8 cellular contexts compared by ENCODE assay signal in genomic region chr1:198935371-198935921, GRCh38.
DNase-seq lines count a peak whose midpoint lies in the region; ATAC-seq and TF ChIP-seq lines count a peak whose summit lies in the region.

No MANE protein-coding gene starts in this region.

- H3K4me3 Mint-ChIP-seq in activated CD8-positive, alpha-beta T cell treated with anti-CD3 and anti-CD28 coated beads for 36 hours: no peak overlapping the region

- TF ChIP-seq CTCF in AG04450 (IDR thresholded peaks at IDR 0.05; ENCODE audit: low read depth, low read length): no peak
- no peak for TF ChIP-seq CTCF in activated CD8-positive, alpha-beta T cell treated with anti-CD3 and anti-CD28 coated beads for 36 hours (IDR thresholded peaks at IDR 0.05)

- H3K27ac Mint-ChIP-seq in activated CD8-positive, alpha-beta T cell treated with anti-CD3 and anti-CD28 coated beads for 36 hours: no peak overlapping the region

- POLR2A ChIA-PET in AG04450 (lab: Yijun Ruan, JAX): interaction anchor here (0.9 to 2.7 kb wide), 4 partner anchors 25 to 188 kb away, joined by 3 to 12 read pairs (median 4); no protein-coding TSS in a partner anchor
- POLR2A ChIA-PET in activated CD8-positive, alpha-beta T cell treated with anti-CD3 and anti-CD28 coated beads for 36 hours (lab: Charles Lee): interaction anchor here (1.0 to 2.1 kb wide), 5 partner anchors 9 to 415 kb away, joined by 3 to 7 read pairs (median 3); no protein-coding TSS in a partner anchor

- ATAC-seq in GM19043 (IDR thresholded peaks at IDR 0.05; ENCODE audit: low read depth, unreplicated experiment) (peak; percentile 47), HG03442 (IDR thresholded peaks at IDR 0.05; ENCODE audit: unreplicated experiment) (peak; percentile 48)
- peak; percentile 21 for ATAC-seq in activated CD8-positive, alpha-beta T cell treated with anti-CD3 and anti-CD28 coated beads for 36 hours

- H3K27me3 ChIP-seq in AG04450 (ENCODE audit: control insufficient read depth, insufficient read depth, low read length) (no peaks in the 10 kb centered on the region), muscle layer of duodenum (ENCODE audit: low read depth, low read length) (no peaks in the 10 kb centered on the region)

- no peaks in the 10 kb centered on the region for H3K9me3 ChIP-seq in AG04450 (ENCODE audit: control insufficient read depth, insufficient read depth, low read length)
- no peaks in the 10 kb centered on the region for H3K9me3 ChIP-seq in muscle layer of duodenum (ENCODE audit: control insufficient read depth in 1 of 2, low read length in 2 of 2)

- peaks cover 2% of the 10 kb centered on the region for H3K36me3 Mint-ChIP-seq in activated CD8-positive, alpha-beta T cell treated with anti-CD3 and anti-CD28 coated beads for 36 hours (ENCODE audit: low read depth)

- peak; percentile 92 for DNase-seq in AG04450 (ENCODE audit: low read depth, low spot score)
- peak; percentile 77 for DNase-seq in NCI-H526 treated with DMSO at 0.1 percent for 48 hours (lab: John Stamatoyannopoulos, UW)
- peak; percentile 89 for DNase-seq in activated CD8-positive, alpha-beta T cell treated with anti-CD3 and anti-CD28 coated beads for 36 hours
- DNase-seq in epidermal melanocyte (ENCODE audit: insufficient read length, low spot score): peak; percentile 45
- peak; percentile 39 for DNase-seq in stimulated activated naive CD4-positive, alpha-beta T cell treated with Interleukin-2 at 50 U/mL for 16 hours (lab: John Stamatoyannopoulos, UW)

- H3K9me3 Mint-ChIP-seq in activated CD8-positive, alpha-beta T cell treated with anti-CD3 and anti-CD28 coated beads for 36 hours: peaks cover under 1% of the 10 kb centered on the region

- CTCF ChIA-PET in AG04450 (lab: Charles Lee): interaction anchor here (0.5 to 1.9 kb wide), 5 partner anchors 164 to 529 kb away, joined by 3 to 7 read pairs (median 5); no protein-coding TSS in a partner anchor
- CTCF ChIA-PET in activated CD8-positive, alpha-beta T cell treated with anti-CD3 and anti-CD28 coated beads for 36 hours (lab: Charles Lee): interaction anchor here (0.7 to 2.5 kb wide), 4 partner anchors 10 to 177 kb away, joined by 3 to 17 read pairs (median 4); no protein-coding TSS in a partner anchor

- no peaks in the 10 kb centered on the region for H3K27me3 Mint-ChIP-seq in activated CD8-positive, alpha-beta T cell treated with anti-CD3 and anti-CD28 coated beads for 36 hours

- H3K4me3 ChIP-seq in AG04450 (ENCODE audit: low read depth, low read length): peak overlapping the region; percentile 69
- H3K4me3 ChIP-seq in muscle layer of duodenum (ENCODE audit: low read depth in 1 of 2, low read length in 2 of 2): peak overlapping the region; percentile 59 to 92

- intact Hi-C loops in activated CD8-positive, alpha-beta T cell treated with anti-CD3 and anti-CD28 coated beads for 36 hours (cut with micrococcal nuclease): no loop called here

- H3K4me1 Mint-ChIP-seq in activated CD8-positive, alpha-beta T cell treated with anti-CD3 and anti-CD28 coated beads for 36 hours (ENCODE audit: low read depth): peaks cover 22% of the 10 kb centered on the region

- H3K36me3 ChIP-seq in muscle layer of duodenum (ENCODE audit: control insufficient read depth in 1 of 2, insufficient read depth in 2 of 2, low read length in 2 of 2): no peaks in the 10 kb centered on the region

- H3K4me1 ChIP-seq in muscle layer of duodenum (ENCODE audit: control insufficient read depth in 1 of 2, insufficient read depth in 2 of 2, low read length in 2 of 2): peaks cover 0 to 11% of the 10 kb centered on the region in 2 donors

- H3K27ac ChIP-seq in AG04450 (ENCODE audit: low read depth, low read length) (peak overlapping the region; percentile 41), muscle layer of duodenum (ENCODE audit: low read length) (peak overlapping the region; percentile 88)

Comparison
In these comparisons a context has a peak if more than half of its experiments do, and no peak if none do; other contexts are left out.
1. Peak in every context shown above with its lines: DNase-seq, ATAC-seq, H3K4me3 ChIP-seq and H3K27ac ChIP-seq.
2. DNase-seq: peak in every context shown above with its lines; median percentile 92 in AG04450; 89 in activated CD8-positive, alpha-beta T cell treated with anti-CD3 and anti-CD28 coated beads for 36 hours; 77 in NCI-H526 treated with DMSO at 0.1 percent for 48 hours; 45 in epidermal melanocyte; 39 in stimulated activated naive CD4-positive, alpha-beta T cell treated with Interleukin-2 at 50 U/mL for 16 hours.